1 cellular context compared by ENCODE assay signal in genomic region chr16:24737391-24737871, GRCh38.
TF ChIP-seq lines count a peak whose summit lies in the region.

No MANE protein-coding gene starts in this region.

TF ChIP-seq in HepG2, 621 proteins besides CTCF, POLR2A, EP300 and RAD21 (continued from another document and continues in another):
- TF ChIP-seq, protein P1, sequence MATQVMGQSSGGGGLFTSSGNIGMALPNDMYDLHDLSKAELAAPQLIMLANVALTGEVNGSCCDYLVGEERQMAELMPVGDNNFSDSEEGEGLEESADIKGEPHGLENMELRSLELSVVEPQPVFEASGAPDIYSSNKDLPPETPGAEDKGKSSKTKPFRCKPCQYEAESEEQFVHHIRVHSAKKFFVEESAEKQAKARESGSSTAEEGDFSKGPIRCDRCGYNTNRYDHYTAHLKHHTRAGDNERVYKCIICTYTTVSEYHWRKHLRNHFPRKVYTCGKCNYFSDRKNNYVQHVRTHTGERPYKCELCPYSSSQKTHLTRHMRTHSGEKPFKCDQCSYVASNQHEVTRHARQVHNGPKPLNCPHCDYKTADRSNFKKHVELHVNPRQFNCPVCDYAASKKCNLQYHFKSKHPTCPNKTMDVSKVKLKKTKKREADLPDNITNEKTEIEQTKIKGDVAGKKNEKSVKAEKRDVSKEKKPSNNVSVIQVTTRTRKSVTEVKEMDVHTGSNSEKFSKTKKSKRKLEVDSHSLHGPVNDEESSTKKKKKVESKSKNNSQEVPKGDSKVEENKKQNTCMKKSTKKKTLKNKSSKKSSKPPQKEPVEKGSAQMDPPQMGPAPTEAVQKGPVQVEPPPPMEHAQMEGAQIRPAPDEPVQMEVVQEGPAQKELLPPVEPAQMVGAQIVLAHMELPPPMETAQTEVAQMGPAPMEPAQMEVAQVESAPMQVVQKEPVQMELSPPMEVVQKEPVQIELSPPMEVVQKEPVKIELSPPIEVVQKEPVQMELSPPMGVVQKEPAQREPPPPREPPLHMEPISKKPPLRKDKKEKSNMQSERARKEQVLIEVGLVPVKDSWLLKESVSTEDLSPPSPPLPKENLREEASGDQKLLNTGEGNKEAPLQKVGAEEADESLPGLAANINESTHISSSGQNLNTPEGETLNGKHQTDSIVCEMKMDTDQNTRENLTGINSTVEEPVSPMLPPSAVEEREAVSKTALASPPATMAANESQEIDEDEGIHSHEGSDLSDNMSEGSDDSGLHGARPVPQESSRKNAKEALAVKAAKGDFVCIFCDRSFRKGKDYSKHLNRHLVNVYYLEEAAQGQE (IDR thresholded peaks at IDR 0.05; ENCODE audit: borderline replicate concordance in 1 of 2, low read depth in 1 of 2, low read length in 2 of 2), result no peak
- TF ChIP-seq KDM6A (CRISPR knock-in tag; IDR thresholded peaks at IDR 0.05; ENCODE audit: low read depth) (0 out of 2 replicates have a peak, but pooled peaks have one; percentile 16), AGO1 (IDR thresholded peaks at IDR 0.05; ENCODE audit: low read depth, low read length, poor library complexity, severe bottlenecking) (no peak), RBM39 (IDR thresholded peaks at IDR 0.05; ENCODE audit: low read depth, low read length, poor library complexity, severe bottlenecking) (no peak), MED1 (CRISPR knock-in tag; IDR thresholded peaks at IDR 0.05) (peak; percentile 56), FOXP1 (IDR thresholded peaks at IDR 0.05) (no peak), FOXP1 (CRISPR knock-in tag; IDR thresholded peaks at IDR 0.05) (peak; percentile 67), KLF11 (CRISPR knock-in tag; IDR thresholded peaks at IDR 0.05) (no peak), RXRA (CRISPR knock-in tag; IDR thresholded peaks at IDR 0.05) (no peak), ZNF383 (CRISPR knock-in tag; IDR thresholded peaks at IDR 0.05; ENCODE audit: borderline replicate concordance) (no peak), MEIS1 (CRISPR knock-in tag; IDR thresholded peaks at IDR 0.05; ENCODE audit: borderline replicate concordance) (no peak), REPIN1 (CRISPR knock-in tag; IDR thresholded peaks at IDR 0.05; ENCODE audit: borderline replicate concordance, low read depth) (no peak), HMGXB3 (CRISPR knock-in tag; IDR thresholded peaks at IDR 0.05; ENCODE audit: borderline replicate concordance) (no peak), HDAC2 (CRISPR knock-in tag; IDR thresholded peaks at IDR 0.05) (no peak), TBX3 (IDR thresholded peaks at IDR 0.05; ENCODE audit: borderline replicate concordance) (no peak), POGZ (CRISPR knock-in tag; IDR thresholded peaks at IDR 0.05) (no peak), TCF7 (IDR thresholded peaks at IDR 0.05; ENCODE audit: low read depth) (peak; percentile 44; the same call in 1 of the 2 replicates), ZBTB44 (CRISPR knock-in tag; IDR thresholded peaks at IDR 0.05) (no peak), SOX5 (CRISPR knock-in tag; IDR thresholded peaks at IDR 0.05; ENCODE audit: borderline replicate concordance) (peak; percentile 61; the same call in 1 of the 2 replicates), CC2D1A (CRISPR knock-in tag; IDR thresholded peaks at IDR 0.05) (no peak), ZNF558 (CRISPR knock-in tag; IDR thresholded peaks at IDR 0.05; ENCODE audit: borderline replicate concordance) (no peak), UBTF (CRISPR knock-in tag; IDR thresholded peaks at IDR 0.05) (no peak), RNF2 (conservative IDR thresholded peaks at IDR 0.05; ENCODE audit: low read depth) (no peak), SIX4 (CRISPR knock-in tag; IDR thresholded peaks at IDR 0.05) (no peak), ZNF510 (CRISPR knock-in tag; IDR thresholded peaks at IDR 0.05; ENCODE audit: low read depth) (no peak), MBNL3 (CRISPR knock-in tag; conservative IDR thresholded peaks at IDR 0.05) (no peak), SRF (IDR thresholded peaks at IDR 0.05; ENCODE audit: low read depth, low read length) (no peak), HOXA5 (CRISPR knock-in tag; IDR thresholded peaks at IDR 0.05) (no peak), TCF12 (IDR thresholded peaks at IDR 0.05) (no peak), TCF12 (CRISPR knock-in tag; IDR thresholded peaks at IDR 0.05) (no peak), PRPF4 (IDR thresholded peaks at IDR 0.05; ENCODE audit: low read depth, low read length, poor library complexity, severe bottlenecking) (no peak)
- TF ChIP-seq, protein P2, sequence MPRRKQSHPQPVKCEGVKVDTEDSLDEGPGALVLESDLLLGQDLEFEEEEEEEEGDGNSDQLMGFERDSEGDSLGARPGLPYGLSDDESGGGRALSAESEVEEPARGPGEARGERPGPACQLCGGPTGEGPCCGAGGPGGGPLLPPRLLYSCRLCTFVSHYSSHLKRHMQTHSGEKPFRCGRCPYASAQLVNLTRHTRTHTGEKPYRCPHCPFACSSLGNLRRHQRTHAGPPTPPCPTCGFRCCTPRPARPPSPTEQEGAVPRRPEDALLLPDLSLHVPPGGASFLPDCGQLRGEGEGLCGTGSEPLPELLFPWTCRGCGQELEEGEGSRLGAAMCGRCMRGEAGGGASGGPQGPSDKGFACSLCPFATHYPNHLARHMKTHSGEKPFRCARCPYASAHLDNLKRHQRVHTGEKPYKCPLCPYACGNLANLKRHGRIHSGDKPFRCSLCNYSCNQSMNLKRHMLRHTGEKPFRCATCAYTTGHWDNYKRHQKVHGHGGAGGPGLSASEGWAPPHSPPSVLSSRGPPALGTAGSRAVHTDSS (CRISPR knock-in tag; conservative IDR thresholded peaks at IDR 0.05), result no peak
- TF ChIP-seq, protein P3, sequence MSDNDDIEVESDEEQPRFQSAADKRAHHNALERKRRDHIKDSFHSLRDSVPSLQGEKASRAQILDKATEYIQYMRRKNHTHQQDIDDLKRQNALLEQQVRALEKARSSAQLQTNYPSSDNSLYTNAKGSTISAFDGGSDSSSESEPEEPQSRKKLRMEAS (IDR thresholded peaks at IDR 0.05), result no peak
- TF ChIP-seq, protein P4, sequence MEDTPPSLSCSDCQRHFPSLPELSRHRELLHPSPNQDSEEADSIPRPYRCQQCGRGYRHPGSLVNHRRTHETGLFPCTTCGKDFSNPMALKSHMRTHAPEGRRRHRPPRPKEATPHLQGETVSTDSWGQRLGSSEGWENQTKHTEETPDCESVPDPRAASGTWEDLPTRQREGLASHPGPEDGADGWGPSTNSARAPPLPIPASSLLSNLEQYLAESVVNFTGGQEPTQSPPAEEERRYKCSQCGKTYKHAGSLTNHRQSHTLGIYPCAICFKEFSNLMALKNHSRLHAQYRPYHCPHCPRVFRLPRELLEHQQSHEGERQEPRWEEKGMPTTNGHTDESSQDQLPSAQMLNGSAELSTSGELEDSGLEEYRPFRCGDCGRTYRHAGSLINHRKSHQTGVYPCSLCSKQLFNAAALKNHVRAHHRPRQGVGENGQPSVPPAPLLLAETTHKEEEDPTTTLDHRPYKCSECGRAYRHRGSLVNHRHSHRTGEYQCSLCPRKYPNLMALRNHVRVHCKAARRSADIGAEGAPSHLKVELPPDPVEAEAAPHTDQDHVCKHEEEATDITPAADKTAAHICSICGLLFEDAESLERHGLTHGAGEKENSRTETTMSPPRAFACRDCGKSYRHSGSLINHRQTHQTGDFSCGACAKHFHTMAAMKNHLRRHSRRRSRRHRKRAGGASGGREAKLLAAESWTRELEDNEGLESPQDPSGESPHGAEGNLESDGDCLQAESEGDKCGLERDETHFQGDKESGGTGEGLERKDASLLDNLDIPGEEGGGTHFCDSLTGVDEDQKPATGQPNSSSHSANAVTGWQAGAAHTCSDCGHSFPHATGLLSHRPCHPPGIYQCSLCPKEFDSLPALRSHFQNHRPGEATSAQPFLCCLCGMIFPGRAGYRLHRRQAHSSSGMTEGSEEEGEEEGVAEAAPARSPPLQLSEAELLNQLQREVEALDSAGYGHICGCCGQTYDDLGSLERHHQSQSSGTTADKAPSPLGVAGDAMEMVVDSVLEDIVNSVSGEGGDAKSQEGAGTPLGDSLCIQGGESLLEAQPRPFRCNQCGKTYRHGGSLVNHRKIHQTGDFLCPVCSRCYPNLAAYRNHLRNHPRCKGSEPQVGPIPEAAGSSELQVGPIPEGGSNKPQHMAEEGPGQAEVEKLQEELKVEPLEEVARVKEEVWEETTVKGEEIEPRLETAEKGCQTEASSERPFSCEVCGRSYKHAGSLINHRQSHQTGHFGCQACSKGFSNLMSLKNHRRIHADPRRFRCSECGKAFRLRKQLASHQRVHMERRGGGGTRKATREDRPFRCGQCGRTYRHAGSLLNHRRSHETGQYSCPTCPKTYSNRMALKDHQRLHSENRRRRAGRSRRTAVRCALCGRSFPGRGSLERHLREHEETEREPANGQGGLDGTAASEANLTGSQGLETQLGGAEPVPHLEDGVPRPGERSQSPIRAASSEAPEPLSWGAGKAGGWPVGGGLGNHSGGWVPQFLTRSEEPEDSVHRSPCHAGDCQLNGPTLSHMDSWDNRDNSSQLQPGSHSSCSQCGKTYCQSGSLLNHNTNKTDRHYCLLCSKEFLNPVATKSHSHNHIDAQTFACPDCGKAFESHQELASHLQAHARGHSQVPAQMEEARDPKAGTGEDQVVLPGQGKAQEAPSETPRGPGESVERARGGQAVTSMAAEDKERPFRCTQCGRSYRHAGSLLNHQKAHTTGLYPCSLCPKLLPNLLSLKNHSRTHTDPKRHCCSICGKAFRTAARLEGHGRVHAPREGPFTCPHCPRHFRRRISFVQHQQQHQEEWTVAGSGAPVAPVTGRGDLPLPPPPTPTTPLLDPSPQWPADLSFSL (CRISPR knock-in tag; IDR thresholded peaks at IDR 0.05), result no peak
- TF ChIP-seq, protein P5, sequence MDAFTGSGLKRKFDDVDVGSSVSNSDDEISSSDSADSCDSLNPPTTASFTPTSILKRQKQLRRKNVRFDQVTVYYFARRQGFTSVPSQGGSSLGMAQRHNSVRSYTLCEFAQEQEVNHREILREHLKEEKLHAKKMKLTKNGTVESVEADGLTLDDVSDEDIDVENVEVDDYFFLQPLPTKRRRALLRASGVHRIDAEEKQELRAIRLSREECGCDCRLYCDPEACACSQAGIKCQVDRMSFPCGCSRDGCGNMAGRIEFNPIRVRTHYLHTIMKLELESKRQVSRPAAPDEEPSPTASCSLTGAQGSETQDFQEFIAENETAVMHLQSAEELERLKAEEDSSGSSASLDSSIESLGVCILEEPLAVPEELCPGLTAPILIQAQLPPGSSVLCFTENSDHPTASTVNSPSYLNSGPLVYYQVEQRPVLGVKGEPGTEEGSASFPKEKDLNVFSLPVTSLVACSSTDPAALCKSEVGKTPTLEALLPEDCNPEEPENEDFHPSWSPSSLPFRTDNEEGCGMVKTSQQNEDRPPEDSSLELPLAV (CRISPR knock-in tag; conservative IDR thresholded peaks at IDR 0.05; ENCODE audit: low read depth), result no peak
- TF ChIP-seq, protein P6, sequence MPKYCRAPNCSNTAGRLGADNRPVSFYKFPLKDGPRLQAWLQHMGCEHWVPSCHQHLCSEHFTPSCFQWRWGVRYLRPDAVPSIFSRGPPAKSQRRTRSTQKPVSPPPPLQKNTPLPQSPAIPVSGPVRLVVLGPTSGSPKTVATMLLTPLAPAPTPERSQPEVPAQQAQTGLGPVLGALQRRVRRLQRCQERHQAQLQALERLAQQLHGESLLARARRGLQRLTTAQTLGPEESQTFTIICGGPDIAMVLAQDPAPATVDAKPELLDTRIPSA (CRISPR knock-in tag; IDR thresholded peaks at IDR 0.05; ENCODE audit: borderline replicate concordance), result no peak
